ENCODE assay signal across 31 cellular contexts in the genomic region with DNA sequence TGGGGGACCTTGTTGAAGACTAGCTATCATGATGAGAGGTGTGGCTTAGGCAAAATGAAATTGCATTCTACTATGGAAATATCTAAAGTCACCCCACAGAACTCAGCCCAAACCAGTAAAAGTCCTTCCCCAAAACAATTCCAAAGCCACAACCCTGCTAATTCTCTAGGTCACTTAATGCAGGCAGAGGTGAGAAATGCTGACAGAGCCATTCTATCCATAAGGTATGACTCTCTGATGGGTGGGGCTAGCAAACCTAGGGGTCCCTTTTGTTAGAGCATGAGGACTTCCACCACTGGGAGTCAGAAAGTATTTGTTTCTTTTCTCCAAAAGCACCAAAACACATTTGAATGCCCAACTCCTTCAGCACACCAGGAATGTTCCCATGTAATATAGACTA. TPM values are rescaled to one million over a fixed set of nuclear protein-coding genes. Genes with fewer than 3 reads are reported as not detected.
"Had no signal": no experiment of that assay in that cellular context is flagged by ENCODE, and none has a peak within 500 bp of the region (broad histone marks: within the 10 kb centered on the region; RNA-seq: fewer than 3 reads in every experiment).

No MANE protein-coding gene starts in this region.

- H3K4me1 Mint-ChIP-seq: activated CD4-positive, alpha-beta memory T cell treated with anti-CD3 and anti-CD28 coated beads, Interleukin-2, amount 10 ng/mL, durations not matched to agents 7 days and 5 days; activated CD4-positive, alpha-beta T cell treated with anti-CD3 and anti-CD28 coated beads for 36 hours; activated CD4-positive, alpha-beta T cell treated with anti-CD3 and anti-CD28 coated beads, Interleukin-2, amount 10 ng/mL, durations not matched to agents 24 days and 14 days; activated naive CD4-positive, alpha-beta T cell treated with anti-CD3 and anti-CD28 coated beads, Interleukin-2, amount 10 ng/mL, durations not matched to agents 7 days and 5 days; brain; T-helper 17 cell had no signal

- H3K9me3 ChIP-seq: ascending aorta, breast epithelium, colonic mucosa, esophagus squamous epithelium had no signal

- ATAC-seq: activated CD4-positive, alpha-beta T cell treated with anti-CD3 and anti-CD28 coated beads for 36 hours; activated naive CD4-positive, alpha-beta T cell treated with anti-CD3 and anti-CD28 coated beads, Interleukin-2, amount 50 U/mL, for 72 hours; activated T-cell treated with anti-CD3 and anti-CD28 coated beads, Interleukin-2, amount 50 U/mL, for 72 hours; T-helper 17 cell had no signal

- H3K27me3 ChIP-seq: ascending aorta, breast epithelium, colonic mucosa had no signal

- H3K27ac ChIP-seq: ascending aorta, breast epithelium, cardiac muscle cell, colonic mucosa, epithelial cell of prostate, esophagus squamous epithelium, WERI-Rb-1 had no signal

- H3K36me3 Mint-ChIP-seq: activated naive CD4-positive, alpha-beta T cell treated with anti-CD3 and anti-CD28 coated beads, Interleukin-2, amount 10 ng/mL, durations not matched to agents 7 days and 5 days; activated naive CD4-positive, alpha-beta T cell treated with anti-CD3 and anti-CD28 coated beads, Interleukin-2, amount 50 U/mL, for 72 hours; activated naive CD8-positive, alpha-beta T cell treated with anti-CD3 and anti-CD28 coated beads, Interleukin-2, amount 10 ng/mL, durations not matched to agents 7 days and 5 days; brain had no signal

- H3K4me3 ChIP-seq: ascending aorta, breast epithelium, cardiac muscle cell, colonic mucosa, esophagus squamous epithelium had no signal

- DNase-seq: activated CD4-positive, alpha-beta memory T cell treated with anti-CD3 and anti-CD28 coated beads, Interleukin-2, amount 10 ng/mL, durations not matched to agents 7 days and 5 days; activated CD4-positive, alpha-beta T cell treated with anti-CD3 and anti-CD28 coated beads for 36 hours; activated CD4-positive, alpha-beta T cell treated with anti-CD3 and anti-CD28 coated beads, Interleukin-2, amount 10 ng/mL, durations not matched to agents 24 days and 14 days; activated CD4-positive, alpha-beta T cell treated with anti-CD3 and anti-CD28 coated beads, Interleukin-2, amount 50 U/mL, for 4 hours; activated CD4-positive, CD25-positive, alpha-beta regulatory T cell; activated CD4-positive, CD25-positive, alpha-beta regulatory T cell treated with anti-CD3 and anti-CD28 coated beads, Interleukin-2, amount 50 U/mL, for 72 hours; activated CD8-positive, alpha-beta memory T cell treated with anti-CD3 and anti-CD28 coated beads, Interleukin-2, amount 50 U/mL, for 48 hours; activated gamma-delta T cell; activated naive CD4-positive, alpha-beta T cell; activated naive CD4-positive, alpha-beta T cell treated with anti-CD3 and anti-CD28 coated beads, Interleukin-2, amount 10 ng/mL, durations not matched to agents 7 days and 5 days; activated naive CD8-positive, alpha-beta T cell treated with anti-CD3 and anti-CD28 coated beads, Interleukin-2, amount 10 ng/mL, durations not matched to agents 7 days and 5 days; activated T-cell treated with anti-CD3 and anti-CD28 coated beads for 4 hours; activated T-cell treated with anti-CD3 and anti-CD28 coated beads, Interleukin-2, amount 50 U/mL, for 24 hours; activated T-cell treated with anti-CD3 and anti-CD28 coated beads, Interleukin-2, amount 50 U/mL, for 72 hours; central memory CD4-positive, alpha-beta T cell; cerebellar nuclear complex; colonic mucosa; effector CD8-positive, alpha-beta T cell; esophagus squamous epithelium; foreskin melanocyte; head of caudate nucleus; T-helper 17 cell; T1000; WERI-Rb-1 had no signal

- H3K27ac Mint-ChIP-seq: activated CD4-positive, alpha-beta memory T cell treated with anti-CD3 and anti-CD28 coated beads, Interleukin-2, amount 10 ng/mL, durations not matched to agents 7 days and 5 days; activated CD4-positive, alpha-beta T cell treated with anti-CD3 and anti-CD28 coated beads for 36 hours; activated CD4-positive, alpha-beta T cell treated with anti-CD3 and anti-CD28 coated beads, Interleukin-2, amount 10 ng/mL, durations not matched to agents 24 days and 14 days; activated naive CD4-positive, alpha-beta T cell treated with anti-CD3 and anti-CD28 coated beads, Interleukin-2, amount 10 ng/mL, durations not matched to agents 7 days and 5 days; activated naive CD4-positive, alpha-beta T cell treated with anti-CD3 and anti-CD28 coated beads, Interleukin-2, amount 50 U/mL, for 72 hours; activated naive CD8-positive, alpha-beta T cell treated with anti-CD3 and anti-CD28 coated beads, Interleukin-2, amount 10 ng/mL, durations not matched to agents 7 days and 5 days; activated T-cell treated with anti-CD3 and anti-CD28 coated beads, Interleukin-2, amount 50 U/mL, for 24 hours; activated T-cell treated with anti-CD3 and anti-CD28 coated beads, Interleukin-2, amount 50 U/mL, for 72 hours; brain; T-helper 17 cell; T-helper 2 cell treated with Interferon-gamma antibody and Interleukin-4, amounts not matched to agents 5 μg/mL and 100 μg/mL, for 36 hours had no signal

- H3K9me3 Mint-ChIP-seq: activated CD4-positive, alpha-beta memory T cell treated with anti-CD3 and anti-CD28 coated beads, Interleukin-2, amount 10 ng/mL, durations not matched to agents 7 days and 5 days; activated CD4-positive, alpha-beta T cell treated with anti-CD3 and anti-CD28 coated beads, Interleukin-2, amount 10 ng/mL, durations not matched to agents 24 days and 14 days; activated naive CD4-positive, alpha-beta T cell treated with anti-CD3 and anti-CD28 coated beads, Interleukin-2, amount 10 ng/mL, durations not matched to agents 7 days and 5 days; activated naive CD4-positive, alpha-beta T cell treated with anti-CD3 and anti-CD28 coated beads, Interleukin-2, amount 50 U/mL, for 72 hours; activated naive CD8-positive, alpha-beta T cell treated with anti-CD3 and anti-CD28 coated beads, Interleukin-2, amount 10 ng/mL, durations not matched to agents 7 days and 5 days; activated T-cell treated with anti-CD3 and anti-CD28 coated beads, Interleukin-2, amount 50 U/mL, for 24 hours; activated T-cell treated with anti-CD3 and anti-CD28 coated beads, Interleukin-2, amount 50 U/mL, for 72 hours; T-helper 2 cell treated with Interferon-gamma antibody and Interleukin-4, amounts not matched to agents 5 μg/mL and 100 μg/mL, for 36 hours had no signal

- H3K4me1 ChIP-seq: ascending aorta, breast epithelium, colonic mucosa, esophagus squamous epithelium had no signal

- H3K36me3 ChIP-seq: ascending aorta, breast epithelium, cardiac muscle cell, colonic mucosa, esophagus squamous epithelium, WERI-Rb-1 had no signal

- H3K4me3 Mint-ChIP-seq: activated CD4-positive, alpha-beta memory T cell treated with anti-CD3 and anti-CD28 coated beads, Interleukin-2, amount 10 ng/mL, durations not matched to agents 7 days and 5 days; activated CD4-positive, alpha-beta T cell treated with anti-CD3 and anti-CD28 coated beads for 36 hours; activated CD4-positive, alpha-beta T cell treated with anti-CD3 and anti-CD28 coated beads, Interleukin-2, amount 10 ng/mL, durations not matched to agents 24 days and 14 days; activated naive CD4-positive, alpha-beta T cell treated with anti-CD3 and anti-CD28 coated beads, Interleukin-2, amount 10 ng/mL, durations not matched to agents 7 days and 5 days; activated naive CD8-positive, alpha-beta T cell treated with anti-CD3 and anti-CD28 coated beads, Interleukin-2, amount 10 ng/mL, durations not matched to agents 7 days and 5 days; activated T-cell treated with anti-CD3 and anti-CD28 coated beads, Interleukin-2, amount 50 U/mL, for 24 hours; activated T-cell treated with anti-CD3 and anti-CD28 coated beads, Interleukin-2, amount 50 U/mL, for 72 hours; brain; T-helper 17 cell; T-helper 2 cell treated with Interferon-gamma antibody and Interleukin-4, amounts not matched to agents 5 μg/mL and 100 μg/mL, for 36 hours had no signal

RNA-seq across cellular contexts. Expression of a gene that starts 12.7 kb away (rescaled TPM):
- total RNA-seq: activated CD4-positive, alpha-beta T cell treated with anti-CD3 and anti-CD28 coated beads for 36 hours; activated CD4-positive, alpha-beta T cell treated with anti-CD3 and anti-CD28 coated beads, Interleukin-2, amount 10 ng/mL, durations not matched to agents 24 days and 14 days; activated naive CD4-positive, alpha-beta T cell treated with anti-CD3 and anti-CD28 coated beads, Interleukin-2, amount 50 U/mL, for 72 hours; T-helper 17 cell had no signal
